Comparison of ENCODE assay signal across 30 cellular contexts in the genomic region with DNA sequence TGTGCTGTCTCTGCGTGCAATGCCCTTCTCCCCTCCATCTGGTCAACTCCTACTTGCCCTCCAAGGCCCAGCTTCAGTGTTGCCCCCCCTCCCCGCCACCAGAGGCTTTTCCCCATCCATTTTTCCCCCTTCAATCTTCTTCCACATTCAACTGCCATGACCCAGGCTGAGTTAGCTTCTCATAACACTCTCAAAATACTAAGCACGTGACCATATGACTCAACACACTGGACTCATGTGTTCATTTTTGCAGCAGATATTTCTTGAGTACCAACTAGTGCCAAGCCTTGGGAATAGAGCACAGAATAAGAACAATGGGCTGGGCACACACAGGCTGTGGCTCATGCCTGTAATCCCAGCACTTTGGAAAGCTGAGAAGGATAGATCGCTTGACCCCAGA.
DNase-seq lines count a peak whose midpoint lies in the region; ATAC-seq and TF ChIP-seq lines count a peak whose summit lies in the region.
"Had no signal": no experiment of that assay in that cellular context is flagged by ENCODE, and none has a peak within 500 bp of the region (broad histone marks: within the 10 kb centered on the region; RNA-seq: fewer than 3 reads in every experiment).

No MANE protein-coding gene starts in this region.

- no peak overlapping the region for H4K8ac ChIP-seq in IMR-90 (ENCODE audit: low read depth in 2 of 2, low read length in 2 of 2)

- no peak overlapping the region for H2BK20ac ChIP-seq in IMR-90 (ENCODE audit: low read depth, low read length)

- H2AK5ac ChIP-seq in IMR-90 (ENCODE audit: low read depth, low read length) = no peak overlapping the region

- H3K79me1 ChIP-seq in IMR-90 (ENCODE audit: low read depth in 1 of 2, low read length in 2 of 2) = no peaks in the 10 kb centered on the region

- no peak overlapping the region for H3K23ac ChIP-seq in IMR-90 (ENCODE audit: low read depth, low read length)

- DNase-seq in DMS79 treated with DMSO at 0.1 percent for 48 hours (lab: John Stamatoyannopoulos, UW) (peak; percentile 92), IMR-90 (peak; percentile 3), RWPE1 (ENCODE audit: low spot score) (peak; percentile 23), occipital lobe (lab: John Stamatoyannopoulos, UW) (peak; percentile 28), uterus (no peak), mucosa of descending colon (no peak), osteoblast (ENCODE audit: insufficient read length, low spot score, missing footprints) (no peak)
- DNase-seq: activated CD4-positive, alpha-beta T cell treated with anti-CD3 and anti-CD28 coated beads for 48 hours; activated CD8-positive, alpha-beta memory T cell treated with anti-CD3 and anti-CD28 coated beads for 24 hours; activated naive CD4-positive, alpha-beta T cell treated with anti-CD3 and anti-CD28 coated beads, Interleukin-2, amount 50 U/mL, for 16 hours; activated T-cell treated with anti-CD3 and anti-CD28 coated beads for 4 hours; COR-L47; DND-41; GOT3; hypothalamus; left colon; mammary epithelial cell; NCI-H146; NCI-H2171 treated with DMSO at 0.1 percent for 48 hours; NCI-H748 treated with DMSO at 0.1 percent for 48 hours; SJCRH30; stimulated activated CD4-positive, alpha-beta T cell treated with anti-CD3 and anti-CD28 coated beads, Interleukin-15, amount 100 ng/mL, for 24 hours; stimulated activated CD4-positive, alpha-beta T cell treated with anti-CD3 and anti-CD28 coated beads, Interleukin-4, amount 100 ng/mL, for 4 hours; T-helper 9 cell; upper lobe of left lung had no signal

- H3K27me3 ChIP-seq in IMR-90 (ENCODE audit: control insufficient read depth, insufficient read depth, low read length) (no peaks in the 10 kb centered on the region), uterus (no peaks in the 10 kb centered on the region), osteoblast (ENCODE audit: insufficient read depth, low read length) (no peaks in the 10 kb centered on the region)
- H3K27me3 ChIP-seq: SJCRH30, upper lobe of left lung had no signal

- no peaks in the 10 kb centered on the region for H4K20me1 ChIP-seq in IMR-90 (ENCODE audit: insufficient read depth, low read length)
- H4K20me1 ChIP-seq in osteoblast (ENCODE audit: insufficient read depth, low read length) = no peaks in the 10 kb centered on the region

- in situ Hi-C loops in IMR-90 (cut with MboI; ENCODE audit: low sequenced_read_pairs) = no loop called here

- H2AFZ ChIP-seq in IMR-90 (replicated peaks; ENCODE audit: low read length, poor library complexity) (no peak overlapping the region), osteoblast (ENCODE audit: low read length) (no peak overlapping the region)

- H3K9me3 ChIP-seq in IMR-90 (ENCODE audit: control insufficient read depth, insufficient read depth, low read length) = peaks cover 18% of the 10 kb centered on the region; the same call in 1 of the 2 replicates
- H3K9me3 ChIP-seq in uterus = no peaks in the 10 kb centered on the region
- no peaks in the 10 kb centered on the region for H3K9me3 ChIP-seq in mucosa of descending colon
- no peaks in the 10 kb centered on the region for H3K9me3 ChIP-seq in osteoblast (ENCODE audit: low read depth, low read length)
- H3K9me3 ChIP-seq: SJCRH30, upper lobe of left lung had no signal

- no peak overlapping the region for H2AK9ac ChIP-seq in IMR-90 (replicated peaks; ENCODE audit: low read depth, low read length, poor library complexity)

- dilution Hi-C loops in IMR-90 (cut with HindIII; ENCODE audit: low sequenced_read_pairs, unreplicated experiment) = no loop called here

- no peak overlapping the region for H3K9ac ChIP-seq in IMR-90 (ENCODE audit: low read depth, low read length)

- no peak overlapping the region for H3K4me2 ChIP-seq in IMR-90 (ENCODE audit: low read depth, low read length)
- H3K4me2 ChIP-seq in osteoblast (ENCODE audit: insufficient read depth, low read length) = no peak overlapping the region

- BruUV-seq in IMR-90 (replicated peaks; lab: Mats Ljungman, UMichigan) = no TSS peak

- no peak for TF ChIP-seq RAD21 in IMR-90 (IDR thresholded peaks at IDR 0.05; ENCODE audit: low read length)

- H3K27ac ChIP-seq in IMR-90 (ENCODE audit: insufficient read depth, low read length) (no peak overlapping the region), RWPE1 (no peak overlapping the region), uterus (no peak overlapping the region), osteoblast (ENCODE audit: low read depth, low read length) (no peak overlapping the region)
- H3K27ac ChIP-seq: C4-2B, SJCRH30, upper lobe of left lung, VCaP had no signal

- H3K14ac ChIP-seq in IMR-90 (replicated peaks; ENCODE audit: low read depth, low read length) = no peak overlapping the region

- H3K4me3 ChIP-seq in IMR-90 (ENCODE audit: insufficient read depth, low read depth, low read length) (no peak overlapping the region), uterus (no peak overlapping the region), mucosa of descending colon (no peak overlapping the region), osteoblast (ENCODE audit: insufficient read depth, low read length) (no peak overlapping the region)
- H3K4me3 ChIP-seq: SJCRH30, upper lobe of left lung had no signal

- H3K36me3 ChIP-seq in IMR-90 (ENCODE audit: control insufficient read depth, insufficient read depth, low read length) (no peaks in the 10 kb centered on the region), uterus (no peaks in the 10 kb centered on the region), mucosa of descending colon (ENCODE audit: low read depth) (no peaks in the 10 kb centered on the region), osteoblast (ENCODE audit: insufficient read depth, low read length) (no peaks in the 10 kb centered on the region)
- H3K36me3 ChIP-seq: SJCRH30, upper lobe of left lung had no signal

- POLR2A ChIA-PET in IMR-90 (lab: Charles Lee; ENCODE audit: unreplicated experiment) (no interaction called here), RWPE1 (lab: Yijun Ruan, JAX; ENCODE audit: low non-redundant PET) (no interaction called here)

- H4K91ac ChIP-seq in IMR-90 (ENCODE audit: insufficient read depth, low read depth, low read length) = no peak overlapping the region

- H2BK15ac ChIP-seq in IMR-90 (ENCODE audit: low read depth, low read length) = no peak overlapping the region

- no peak overlapping the region for H3K4ac ChIP-seq in IMR-90 (ENCODE audit: low read depth, low read length)

- H3K4me1 ChIP-seq in IMR-90 (ENCODE audit: control insufficient read depth, insufficient read depth, low read length) = no peaks in the 10 kb centered on the region
- no peaks in the 10 kb centered on the region for H3K4me1 ChIP-seq in uterus
- peaks cover 5% of the 10 kb centered on the region for H3K4me1 ChIP-seq in mucosa of descending colon (ENCODE audit: low read depth)
- H3K4me1 ChIP-seq in osteoblast (ENCODE audit: insufficient read depth, low read length) = no peaks in the 10 kb centered on the region
- H3K4me1 ChIP-seq: SJCRH30, upper lobe of left lung had no signal

- no peak overlapping the region for H3K56ac ChIP-seq in IMR-90 (ENCODE audit: extremely low read depth, insufficient read depth, low read length)

- ATAC-seq in IMR-90 (ENCODE audit: low read depth) (no peak), mucosa of descending colon (no peak), HG02678 (IDR thresholded peaks at IDR 0.05; ENCODE audit: unreplicated experiment) (no peak)
- ATAC-seq: left colon; natural killer cell treated with Interleukin-12 subunit alpha and Interleukin-12 subunit beta and Interleukin-15 and Interleukin-18, amount 100 ng/mL, for 72 hours; stimulated activated effector memory CD8-positive, alpha-beta T cell treated with anti-CD3 and anti-CD28 coated beads, Interleukin-12 subunit alpha, Interleukin-12 subunit beta, amount 100 ng/mL, for 72 hours had no signal

- CTCF ChIA-PET in IMR-90 (lab: Yijun Ruan, JAX) (no interaction called here), RWPE1 (lab: Yijun Ruan, JAX) (no interaction called here)

- H4K5ac ChIP-seq in IMR-90 (ENCODE audit: low read depth, low read length) = no peak overlapping the region

- 14% methylated on average over 2 of the region's 4 CpGs; no CpG with 5 or more reads in 1 of the 2 experiments for WGBS in IMR-90 (ENCODE audit: extremely low coverage in 2 of 2, insufficient read length in 1 of 2), 2 experiments

- TF ChIP-seq CTCF in IMR-90 (conservative IDR thresholded peaks at IDR 0.05; ENCODE audit: low read depth, low read length) (no peak), RWPE1 (conservative IDR thresholded peaks at IDR 0.05; ENCODE audit: low read depth) (no peak), uterus (IDR thresholded peaks at IDR 0.05) (no peak), mucosa of descending colon (IDR thresholded peaks at IDR 0.05) (no peak), osteoblast (IDR thresholded peaks at IDR 0.05; ENCODE audit: extremely low read depth, low read depth, low read length) (no peak)

- TF ChIP-seq POLR2A in IMR-90 (IDR thresholded peaks at IDR 0.05; ENCODE audit: low read depth, low read length) (no peak), uterus (IDR thresholded peaks at IDR 0.05) (no peak)

- H2BK5ac ChIP-seq in IMR-90 (ENCODE audit: low read depth, low read length, poor library complexity, severe bottlenecking) = no peak overlapping the region

- H3K9me1 ChIP-seq in IMR-90 (ENCODE audit: insufficient read depth, low read length) = no peaks in the 10 kb centered on the region

- intact Hi-C loops in IMR-90 (cut with micrococcal nuclease) (no loop called here), uterus (cut with DNase I; ENCODE audit: low total_unique reads) (no loop called here), mucosa of descending colon (cut with DNase I, micrococcal nuclease) (no loop called here)

- H3K18ac ChIP-seq in IMR-90 (ENCODE audit: low read depth, low read length) = no peak overlapping the region

- H3K79me2 ChIP-seq in osteoblast (ENCODE audit: insufficient read depth, low read length) = no peaks in the 10 kb centered on the region

- no peak overlapping the region for H2BK120ac ChIP-seq in IMR-90 (ENCODE audit: low read depth, low read length)

TF ChIP-seq in IMR-90, 13 proteins besides CTCF, POLR2A, EP300 and RAD21:
- TF ChIP-seq USF2 (IDR thresholded peaks at IDR 0.05; ENCODE audit: low read depth, low read length) (0 out of 2 replicates have a peak, but pooled peaks have one; percentile 9), NFE2L2 (IDR thresholded peaks at IDR 0.05; ENCODE audit: low read depth, low read length) (no peak), MAFK (IDR thresholded peaks at IDR 0.05; ENCODE audit: low read depth, low read length) (no peak), CHD1 (IDR thresholded peaks at IDR 0.05; ENCODE audit: low read depth, low read length) (no peak), MAZ (IDR thresholded peaks at IDR 0.05; ENCODE audit: borderline replicate concordance, low read depth, low read length) (no peak)
TF ChIP-seq in IMR-90: peak in this region for 1.

Comparison
In these comparisons a context has a peak if more than half of its experiments do, and no peak if none do; other contexts are left out.
1. DNase-seq: peak in DMS79 treated with DMSO at 0.1 percent for 48 hours (single experiment), IMR-90 (single experiment), RWPE1 (single experiment) and occipital lobe (single experiment); none in uterus (0 of 2), mucosa of descending colon (0 of 3) and osteoblast (single experiment).